Comparison of ENCODE assay signal across 11 cellular contexts in genomic region chr9:99595796-99596195, GRCh38.
A peak's percentile ranks its signal among the peaks of the same experiment; 100 is the strongest.
DNase-seq lines count a peak whose midpoint lies in the region; ATAC-seq and TF ChIP-seq lines count a peak whose summit lies in the region.
"Had no signal": no experiment of that assay in that cellular context is flagged by ENCODE, and none has a peak within 500 bp of the region (broad histone marks: within the 10 kb centered on the region; RNA-seq: fewer than 3 reads in every experiment).

No MANE protein-coding gene starts in this region.

- H3K27me3 Mint-ChIP-seq in activated naive CD8-positive, alpha-beta T cell treated with anti-CD3 and anti-CD28 coated beads, Interleukin-2, amount 10 ng/mL, durations not matched to agents 7 days and 5 days = peaks cover 5% of the 10 kb centered on the region

- CTCF ChIA-PET in SK-N-SH (lab: Yijun Ruan, JAX) = no interaction called here

- TF ChIP-seq CTCF in DOHH2 (IDR thresholded peaks at IDR 0.05; ENCODE audit: low read depth, low read length, poor library complexity, severe bottlenecking) = no peak
- no peak for TF ChIP-seq CTCF in SK-N-SH (IDR thresholded peaks at IDR 0.05)

- no peaks in the 10 kb centered on the region for H4K20me1 ChIP-seq in DOHH2 (ENCODE audit: control insufficient read depth, insufficient read depth, low read depth, low read length)
- H4K20me1 ChIP-seq in SK-N-SH (ENCODE audit: insufficient read depth) = no peaks in the 10 kb centered on the region

- POLR2A ChIA-PET in activated naive CD8-positive, alpha-beta T cell treated with anti-CD3 and anti-CD28 coated beads, Interleukin-2, amount 10 ng/mL, durations not matched to agents 7 days and 5 days (lab: Charles Lee) = no interaction called here
- POLR2A ChIA-PET in SK-N-SH (lab: Yijun Ruan, JAX) = no interaction called here

- H3K4me1 Mint-ChIP-seq in activated naive CD8-positive, alpha-beta T cell treated with anti-CD3 and anti-CD28 coated beads, Interleukin-2, amount 10 ng/mL, durations not matched to agents 7 days and 5 days = peaks cover 16% of the 10 kb centered on the region

- H3K4me3 ChIP-seq in DOHH2 (ENCODE audit: low read length) (peak overlapping the region; percentile 16), SK-N-SH (ENCODE audit: low read depth in 2 of 2, low read length in 1 of 2) (no peak overlapping the region)
- H3K4me3 ChIP-seq: hepatocyte, SJCRH30, thyroid gland had no signal

- H3K27me3 ChIP-seq in DOHH2 (ENCODE audit: control insufficient read depth, low read length) (no peaks in the 10 kb centered on the region), SK-N-SH (ENCODE audit: insufficient read depth) (no peaks in the 10 kb centered on the region)
- H3K27me3 ChIP-seq: hepatocyte, SJCRH30, thyroid gland had no signal

- peak overlapping the region; percentile 44 for H3K27ac Mint-ChIP-seq in activated naive CD8-positive, alpha-beta T cell treated with anti-CD3 and anti-CD28 coated beads, Interleukin-2, amount 10 ng/mL, durations not matched to agents 7 days and 5 days

- H3K4me1 ChIP-seq in DOHH2 (ENCODE audit: control insufficient read depth, low read length) = peaks cover 55% of the 10 kb centered on the region
- no peaks in the 10 kb centered on the region; a peak in 1 of 4 replicates for H3K4me1 ChIP-seq in SK-N-SH (ENCODE audit: control insufficient read depth in 1 of 2, insufficient read depth in 2 of 2, low read depth in 1 of 2, low read length in 1 of 2)
- H3K4me1 ChIP-seq: thyroid gland had no signal

- H3K27ac ChIP-seq in DOHH2 (ENCODE audit: low read depth, low read length) = no peak overlapping the region
- H3K27ac ChIP-seq in SK-N-SH (ENCODE audit: low read depth in 2 of 2, low read length in 1 of 2) = no peak overlapping the region
- H3K27ac ChIP-seq: hepatocyte, SJCRH30, thyroid gland had no signal

- TF ChIP-seq RAD21 in SK-N-SH (IDR thresholded peaks at IDR 0.05; ENCODE audit: low read length) = no peak

- no peak for TF ChIP-seq EP300 in SK-N-SH (IDR thresholded peaks at IDR 0.05; ENCODE audit: borderline replicate concordance in 1 of 2, low read depth in 1 of 2, low read length in 1 of 2)

- no peaks in the 10 kb centered on the region for H3F3A ChIP-seq in DOHH2 (ENCODE audit: control insufficient read depth, insufficient read depth)
- H3F3A ChIP-seq in SK-N-SH (replicated peaks; ENCODE audit: insufficient read depth) = no peaks in the 10 kb centered on the region

- DNase-seq in activated naive CD8-positive, alpha-beta T cell treated with anti-CD3 and anti-CD28 coated beads, Interleukin-2, amount 10 ng/mL, durations not matched to agents 7 days and 5 days = no peak
- DNase-seq in cortex of kidney (lab: John Stamatoyannopoulos, UW) (no peak), NCI-H345 treated with DMSO at 0.1 percent for 48 hours (lab: John Stamatoyannopoulos, UW; ENCODE audit: unreplicated experiment) (no peak), SK-N-SH (no peak)
- DNase-seq: thyroid gland had no signal

- H3K36me3 Mint-ChIP-seq in activated naive CD8-positive, alpha-beta T cell treated with anti-CD3 and anti-CD28 coated beads, Interleukin-2, amount 10 ng/mL, durations not matched to agents 7 days and 5 days = peaks cover 3% of the 10 kb centered on the region

- no peaks in the 10 kb centered on the region for H3K9me3 Mint-ChIP-seq in activated naive CD8-positive, alpha-beta T cell treated with anti-CD3 and anti-CD28 coated beads, Interleukin-2, amount 10 ng/mL, durations not matched to agents 7 days and 5 days

- peak overlapping the region; percentile 44 for H3K4me2 ChIP-seq in DOHH2 (ENCODE audit: low read length)
- no peak overlapping the region for H3K4me2 ChIP-seq in SK-N-SH
- H3K4me2 ChIP-seq: hepatocyte had no signal

- no peak overlapping the region for H2AFZ ChIP-seq in SK-N-SH (ENCODE audit: low read depth)
- H2AFZ ChIP-seq: hepatocyte had no signal

- ATAC-seq in GM19438 (IDR thresholded peaks at IDR 0.05; ENCODE audit: low read depth, unreplicated experiment) = peak; percentile 50
- peak; percentile 57 for ATAC-seq in HG03175 (IDR thresholded peaks at IDR 0.05; ENCODE audit: unreplicated experiment)
- ATAC-seq in activated naive CD8-positive, alpha-beta T cell treated with anti-CD3 and anti-CD28 coated beads, Interleukin-2, amount 10 ng/mL, durations not matched to agents 7 days and 5 days (ENCODE audit: low read depth) = peak; percentile 91
- ATAC-seq in GM18870 (IDR thresholded peaks at IDR 0.05; ENCODE audit: unreplicated experiment) = no peak

- no peak overlapping the region for H3K9ac ChIP-seq in SK-N-SH

- H3K36me3 ChIP-seq in DOHH2 (ENCODE audit: control insufficient read depth, low read length) (no peaks in the 10 kb centered on the region), SK-N-SH (replicated peaks in 1 of 2; ENCODE audit: control insufficient read depth in 1 of 2, insufficient read depth in 2 of 2, low read length in 1 of 2) (no peaks in the 10 kb centered on the region)
- H3K36me3 ChIP-seq: SJCRH30, thyroid gland had no signal

- H3K9me3 ChIP-seq in DOHH2 (ENCODE audit: control insufficient read depth, insufficient read depth, low read length) = no peaks in the 10 kb centered on the region
- no peaks in the 10 kb centered on the region for H3K9me3 ChIP-seq in SK-N-SH
- H3K9me3 ChIP-seq: SJCRH30, thyroid gland had no signal

- H3K79me2 ChIP-seq in DOHH2 (ENCODE audit: control insufficient read depth, low read length) (no peaks in the 10 kb centered on the region), SK-N-SH (ENCODE audit: insufficient read depth) (no peaks in the 10 kb centered on the region)
- H3K79me2 ChIP-seq: hepatocyte had no signal

- WGBS in SK-N-SH (ENCODE audit: low lambda C conversion rate) = 59% methylated on average over 5 of the region's 5 CpGs

- H3K9me2 ChIP-seq in DOHH2 (replicated peaks; ENCODE audit: control insufficient read depth, low read length) (no peaks in the 10 kb centered on the region), SK-N-SH (no peaks in the 10 kb centered on the region)

- H3K4me3 Mint-ChIP-seq in activated naive CD8-positive, alpha-beta T cell treated with anti-CD3 and anti-CD28 coated beads, Interleukin-2, amount 10 ng/mL, durations not matched to agents 7 days and 5 days = peak overlapping the region; percentile 37

TF ChIP-seq in SK-N-SH, 30 proteins besides CTCF, POLR2A, EP300 and RAD21:
- TF ChIP-seq POLR2AphosphoS5 (IDR thresholded peaks at IDR 0.05; ENCODE audit: low read depth, low read length) (no peak), MEF2A (IDR thresholded peaks at IDR 0.05; ENCODE audit: borderline replicate concordance, low read depth) (no peak), ELF1 (IDR thresholded peaks at IDR 0.05) (no peak), IRF3 (IDR thresholded peaks at IDR 0.05; ENCODE audit: low read depth, low read length) (no peak), RFX5 (IDR thresholded peaks at IDR 0.05; ENCODE audit: low read length) (no peak), RCOR1 (IDR thresholded peaks at IDR 0.05; ENCODE audit: low read length) (no peak), FOXJ3 (CRISPR knock-in tag; IDR thresholded peaks at IDR 0.05) (no peak)
